In genomic region chr1:203512830-203513578, GRCh38 we compare ENCODE assay signal across 8 cellular contexts. TPM values are rescaled to one million over a fixed set of nuclear protein-coding genes. Genes with fewer than 3 reads are reported as not detected.
DNase-seq lines count a peak whose midpoint lies in the region; ATAC-seq, FAIRE-seq and TF ChIP-seq lines count a peak whose summit lies in the region.

No MANE protein-coding gene starts in this region.

- ATAC-seq in Panc1, result peak; percentile 79
- no peak for ATAC-seq in GM18868 (IDR thresholded peaks at IDR 0.05; ENCODE audit: unreplicated experiment)
- no peak for ATAC-seq in GM18519 (IDR thresholded peaks at IDR 0.05; ENCODE audit: low FRiP score, unreplicated experiment)

- TF ChIP-seq CTCF in Panc1 (IDR thresholded peaks at IDR 0.05), result no peak
- no peak for TF ChIP-seq CTCF in astrocyte of the spinal cord (IDR thresholded peaks at IDR 0.05; ENCODE audit: low read depth, low read length)
- TF ChIP-seq CTCF in kidney epithelial cell (IDR thresholded peaks at IDR 0.05; ENCODE audit: insufficient read depth, low read length, poor library complexity, severe bottlenecking), result no peak

- H3K36me3 ChIP-seq in Panc1 (ENCODE audit: control insufficient read depth, insufficient read depth, low read length) (no peaks in the 10 kb centered on the region), kidney epithelial cell (ENCODE audit: control insufficient read depth, insufficient read depth, low read length) (no peaks in the 10 kb centered on the region), Karpas-422 (ENCODE audit: insufficient read depth, low read length) (no peaks in the 10 kb centered on the region)

- intact Hi-C loops in Panc1 (cut with micrococcal nuclease; ENCODE audit: unreplicated experiment), result loop anchor here (10.0 kb wide), 1 partner anchor 112 kb away; the partner anchor contains the start of gene ATP2B4

- H3K4me3 ChIP-seq in Panc1 (ENCODE audit: low read depth in 2 of 2, low read length in 2 of 2) (no peak overlapping the region), astrocyte of the spinal cord (ENCODE audit: low read depth, low read length) (no peak overlapping the region), kidney epithelial cell (ENCODE audit: low read depth, low read length) (no peak overlapping the region), Karpas-422 (ENCODE audit: low read length) (no peak overlapping the region)

- H3K9me2 ChIP-seq in Karpas-422 (replicated peaks; ENCODE audit: insufficient read depth, low read length), result no peaks in the 10 kb centered on the region

- in situ Hi-C loops in Panc1 (cut with HindIII; ENCODE audit: low pct_unique_long_range_greater_than_20kb, low sequenced_read_pairs) (no loop called here), astrocyte of the spinal cord (cut with HindIII; ENCODE audit: low sequenced_read_pairs) (no loop called here)

- peaks cover 14% of the 10 kb centered on the region for H3K4me1 ChIP-seq in Panc1 (ENCODE audit: control insufficient read depth, insufficient read depth, low read length)
- no peaks in the 10 kb centered on the region for H3K4me1 ChIP-seq in Karpas-422 (ENCODE audit: low read length)

- no peaks in the 10 kb centered on the region for H4K20me1 ChIP-seq in Karpas-422 (ENCODE audit: insufficient read depth, low read depth, low read length)

- TF ChIP-seq POLR2A in GM12892 (IDR thresholded peaks at IDR 0.05; ENCODE audit: low read depth, low read length), result no peak

- POLR2A ChIA-PET in Panc1 (lab: Charles Lee), result interaction anchor here (0.6 kb wide), 1 partner anchor 147 kb away, joined by 5 read pairs; no protein-coding TSS in a partner anchor

- H3K27ac ChIP-seq in Panc1 (ENCODE audit: low read length), result no peak overlapping the region
- no peak overlapping the region for H3K27ac ChIP-seq in Karpas-422 (ENCODE audit: low read length)

- no peak overlapping the region for H2AFZ ChIP-seq in Karpas-422 (ENCODE audit: low read length)

- no peaks in the 10 kb centered on the region for H3K27me3 ChIP-seq in Panc1 (ENCODE audit: control insufficient read depth, insufficient read depth, low read length)
- no peaks in the 10 kb centered on the region for H3K27me3 ChIP-seq in kidney epithelial cell (ENCODE audit: control insufficient read depth, insufficient read depth, low read length)
- H3K27me3 ChIP-seq in Karpas-422 (ENCODE audit: low read length), result no peaks in the 10 kb centered on the region

- H3K9me3 ChIP-seq in Panc1 (ENCODE audit: control insufficient read depth, insufficient read depth, low read depth, low read length) (no peaks in the 10 kb centered on the region), Karpas-422 (ENCODE audit: low read length) (no peaks in the 10 kb centered on the region)

- FAIRE-seq in GM12892 (lab: Jason Lieb, UNC), result peak; percentile 57

- DNase-seq in GM12892 (ENCODE audit: insufficient read length) (peak; percentile 33), Panc1 (ENCODE audit: low read depth, low spot score) (peak; percentile 80), astrocyte of the spinal cord (ENCODE audit: low read depth, low spot score) (peak; percentile 93), kidney epithelial cell (ENCODE audit: low read depth) (peak; percentile 95), Karpas-422 (no peak)
- peak in 2 of 3 experiments; percentile 31 to 56 for DNase-seq in stimulated activated CD4-positive, alpha-beta T cell treated with anti-CD3 and anti-CD28 coated beads, TNF-alpha, amount 100 ng/mL, for 24 hours (ENCODE audit: low read depth in 3 of 3)

- BruUV-seq in Panc1 (replicated peaks; lab: Mats Ljungman, UMichigan), result no TSS peak

- H3K79me2 ChIP-seq in Karpas-422 (ENCODE audit: low read length), result no peaks in the 10 kb centered on the region

- no peak overlapping the region for H3K4me2 ChIP-seq in Karpas-422 (ENCODE audit: low read depth, low read length, poor library complexity, severe bottlenecking)

- CTCF ChIA-PET in Panc1 (lab: Charles Lee), result interaction anchor here (1.8 kb wide), 1 partner anchor 189 kb away, joined by 4 read pairs; no protein-coding TSS in a partner anchor

- H3K9ac ChIP-seq in Karpas-422 (ENCODE audit: low read length), result no peak overlapping the region

RNA-seq across cellular contexts. Expression of gene OPTC, which starts 19.1 kb away (rescaled TPM):
- not detected for polyA plus RNA-seq in GM12892 (2012; ENCODE audit: missing spikeins)
- not detected for total RNA-seq in Panc1 (2021; ENCODE audit: unreplicated experiment)
- polyA plus RNA-seq in Panc1 (2012; ENCODE audit: insufficient read length), result not detected
- total RNA-seq in kidney epithelial cell, result not detected in 2 replicates
- not detected in 2 replicates for total RNA-seq in Karpas-422 (2014; rRNA removed; shearing (Covaris generic); ENCODE audit: low replicate concordance)

RNA-seq across cellular contexts. Expression of gene PRELP, which starts 37.4 kb away (rescaled TPM):
- not detected for polyA plus RNA-seq in GM12892 (2012; ENCODE audit: missing spikeins)
- total RNA-seq in Panc1 (2021; ENCODE audit: unreplicated experiment) (not detected), kidney epithelial cell (under 0.01 TPM in 1 of 2 replicates, not detected in the other)
- not detected for polyA plus RNA-seq in Panc1 (2012; ENCODE audit: insufficient read length)
- not detected in 2 replicates for total RNA-seq in Karpas-422 (2014; rRNA removed; shearing (Covaris generic); ENCODE audit: low replicate concordance)
